In the genomic region with DNA sequence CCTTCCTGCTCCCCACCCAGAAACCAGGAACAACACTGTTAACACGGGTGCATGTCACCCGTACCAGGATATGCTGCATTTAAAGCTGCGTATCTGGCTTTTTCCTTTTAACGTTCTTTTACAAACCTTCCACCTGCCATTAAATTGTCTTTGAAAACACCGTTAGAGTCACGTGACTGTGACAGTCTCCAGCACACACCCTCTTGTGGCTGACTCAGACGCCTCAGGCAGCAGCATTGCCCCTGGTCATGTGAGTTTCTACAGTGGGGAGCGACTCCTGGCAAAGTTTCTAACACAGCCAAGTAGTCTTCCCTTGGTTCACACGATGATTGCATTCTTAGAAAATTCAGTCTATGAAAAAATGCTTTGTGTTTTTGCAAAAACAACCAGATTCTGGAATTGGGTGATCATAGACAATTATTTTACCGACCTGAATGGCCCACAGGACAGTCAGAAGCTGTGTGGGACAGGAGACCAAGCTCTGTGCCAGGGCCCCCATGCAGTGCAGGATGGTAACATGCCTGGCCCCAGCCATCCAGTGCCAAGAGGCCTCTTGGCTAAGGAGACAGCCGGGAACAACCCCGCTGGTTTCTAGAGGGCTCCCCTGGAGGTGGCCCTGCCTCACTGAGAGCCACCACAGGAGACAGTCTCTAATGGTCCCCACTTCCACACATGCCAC, we compare ENCODE assay signal across 8 cellular contexts.
A peak's percentile ranks its signal among the peaks of the same experiment; 100 is the strongest.
DNase-seq lines count a peak whose midpoint lies in the region; ATAC-seq lines count a peak whose summit lies in the region.

No MANE protein-coding gene starts in this region.

- peak; percentile 98 for DNase-seq in AG08395 (ENCODE audit: low spot score)
- peak; percentile 87 for DNase-seq in GM03348 (ENCODE audit: low spot score)
- peak; percentile 33 for DNase-seq in NCI-H187 treated with DMSO at 0.1 percent for 48 hours (lab: John Stamatoyannopoulos, UW)
- DNase-seq in activated T-cell treated with anti-CD3 and anti-CD28 coated beads, Interleukin-2, amount 50 U/mL, for 48 hours, result peak; percentile 19 to 28
- peak; percentile 56 to 95 (median 80) for DNase-seq in head of caudate nucleus
- DNase-seq in stimulated activated CD4-positive, alpha-beta T cell treated with anti-CD3 and anti-CD28 coated beads, Interleukin-1b, Interleukin-23, amount 100 ng/mL, for 4 hours (ENCODE audit: low read depth in 2 of 2), result peak; percentile 6 to 11

- intact Hi-C loops in head of caudate nucleus (cut with DNase I), result no loop called here

- no peak for ATAC-seq in HG02759 (IDR thresholded peaks at IDR 0.05; ENCODE audit: unreplicated experiment)
- ATAC-seq in GM19023 (IDR thresholded peaks at IDR 0.05; ENCODE audit: unreplicated experiment), result no peak

Comparison
In these comparisons a context has a peak if more than half of its experiments do, and no peak if none do; other contexts are left out.
1. DNase-seq: peak in every context shown above with its lines; median percentile 98 in AG08395; 87 in GM03348; 80 in head of caudate nucleus; 33 in NCI-H187 treated with DMSO at 0.1 percent for 48 hours; 24 in activated T-cell treated with anti-CD3 and anti-CD28 coated beads, Interleukin-2, amount 50 U/mL, for 48 hours; 8 in stimulated activated CD4-positive, alpha-beta T cell treated with anti-CD3 and anti-CD28 coated beads, Interleukin-1b, Interleukin-23, amount 100 ng/mL, for 4 hours.